In genomic region chr22:28410050-28410816, GRCh38 we compare ENCODE assay signal across 9 cellular contexts.
DNase-seq lines count a peak whose midpoint lies in the region; ATAC-seq and FAIRE-seq lines count a peak whose summit lies in the region.
"Had no signal": no experiment of that assay in that cellular context is flagged by ENCODE, and none has a peak within 500 bp of the region (broad histone marks: within the 10 kb centered on the region; RNA-seq: fewer than 3 reads in every experiment).

No MANE protein-coding gene starts in this region.

- no peak for DNase-seq in left ventricle myocardium superior
- DNase-seq in right cardiac atrium, result no peak
- peak; percentile 80 for DNase-seq in adipocyte (ENCODE audit: low read depth)
- DNase-seq in glomerular visceral epithelial cell (ENCODE audit: extremely low spot score), result peak; percentile 32
- DNase-seq in urothelium cell line (ENCODE audit: low spot score), result peak; percentile 68
- no peak for DNase-seq in occipital lobe (lab: John Stamatoyannopoulos, UW)
- DNase-seq in posterior vena cava (ENCODE audit: low spot score), result no peak
- DNase-seq: NCI-H2171 had no signal

- intact Hi-C loops in left ventricle myocardium superior (cut with micrococcal nuclease) (no loop called here), right cardiac atrium (cut with DNase I) (no loop called here), posterior vena cava (cut with DNase I) (no loop called here)

- peaks cover 7% of the 10 kb centered on the region for H3K4me1 ChIP-seq in right cardiac atrium (ENCODE audit: control insufficient read depth, insufficient read depth, low read length)
- peaks cover 29% of the 10 kb centered on the region for H3K4me1 ChIP-seq in adipocyte (ENCODE audit: control insufficient read depth, insufficient read depth, low read length)

- no peak overlapping the region for H3K27ac ChIP-seq in right cardiac atrium (ENCODE audit: low read length)

- H3K4me3 ChIP-seq in right cardiac atrium (ENCODE audit: low read length) (no peak overlapping the region), adipocyte (ENCODE audit: low read length) (peak overlapping the region; percentile 51)

- ATAC-seq in left ventricle myocardium superior (peak; percentile 66), right cardiac atrium (no peak), GM21381 (IDR thresholded peaks at IDR 0.05; ENCODE audit: unreplicated experiment) (no peak)

- H3K27me3 ChIP-seq in right cardiac atrium (ENCODE audit: control insufficient read depth, insufficient read depth), result no peaks in the 10 kb centered on the region
- no peaks in the 10 kb centered on the region for H3K27me3 ChIP-seq in adipocyte (replicated peaks; ENCODE audit: control insufficient read depth, insufficient read depth, low read length)

- 58% methylated on average over 3 of the region's 3 CpGs for WGBS in right cardiac atrium

- H3K36me3 ChIP-seq in adipocyte (ENCODE audit: control insufficient read depth, insufficient read depth, low read length, severe bottlenecking), result no peaks in the 10 kb centered on the region

- H3K9me3 ChIP-seq in right cardiac atrium (ENCODE audit: control insufficient read depth, low read length), result no peaks in the 10 kb centered on the region
- no peaks in the 10 kb centered on the region for H3K9me3 ChIP-seq in adipocyte (ENCODE audit: control insufficient read depth, low read length)

- no peak overlapping the region for H3K9ac ChIP-seq in adipocyte (ENCODE audit: low read length)

- peak; percentile 67 for FAIRE-seq in urothelium cell line (lab: Jason Lieb, UNC)

Comparison
In these comparisons a context has a peak if more than half of its experiments do, and no peak if none do; other contexts are left out.
1. DNase-seq: peak in adipocyte (single experiment), glomerular visceral epithelial cell (single experiment) and urothelium cell line (single experiment); none in left ventricle myocardium superior (single experiment), right cardiac atrium (0 of 3), occipital lobe (single experiment) and posterior vena cava (single experiment).